In genomic region chr2:42182654-42183308, GRCh38 we compare ENCODE assay signal across 2 cellular contexts.
TF ChIP-seq lines count a peak whose summit lies in the region.

No MANE protein-coding gene starts in this region.

TF ChIP-seq in GM23338, 12 proteins besides CTCF, POLR2A, EP300 and RAD21:
- no peak for TF ChIP-seq NANOG (IDR thresholded peaks at IDR 0.05; ENCODE audit: borderline replicate concordance)
- no peak for TF ChIP-seq ZNF114 (CRISPR knock-in tag; IDR thresholded peaks at IDR 0.05)
- TF ChIP-seq JUNB (IDR thresholded peaks at IDR 0.05; ENCODE audit: unreplicated experiment), result no peak
- no peak for TF ChIP-seq CREB1 (CRISPR knock-in tag; IDR thresholded peaks at IDR 0.05; ENCODE audit: low read depth)
- TF ChIP-seq ZNF462 (CRISPR knock-in tag; IDR thresholded peaks at IDR 0.05), result no peak
- TF ChIP-seq REST (IDR thresholded peaks at IDR 0.05; ENCODE audit: unreplicated experiment), result no peak
- TF ChIP-seq POLR2AphosphoS5 (IDR thresholded peaks at IDR 0.05; ENCODE audit: low read depth), result no peak
- TF ChIP-seq ETS1 (IDR thresholded peaks at IDR 0.05), result no peak
- no peak for TF ChIP-seq EZH2phosphoT487 (IDR thresholded peaks at IDR 0.05; ENCODE audit: unreplicated experiment)
- no peak for TF ChIP-seq EZH2 (IDR thresholded peaks at IDR 0.05; ENCODE audit: low read depth, unreplicated experiment)
- TF ChIP-seq STAT1 (IDR thresholded peaks at IDR 0.05; ENCODE audit: unreplicated experiment), result no peak
- no peak for TF ChIP-seq ZNF331 (CRISPR knock-in tag; IDR thresholded peaks at IDR 0.05; ENCODE audit: low read depth)

TF ChIP-seq in WTC11, 78 proteins besides CTCF, POLR2A, EP300 and RAD21:
- TF ChIP-seq IRF1 (CRISPR knock-in tag; IDR thresholded peaks at IDR 0.05), result no peak
- no peak for TF ChIP-seq RORB (CRISPR knock-in tag; IDR thresholded peaks at IDR 0.05)
- TF ChIP-seq STAT6 (CRISPR knock-in tag; conservative IDR thresholded peaks at IDR 0.05; ENCODE audit: low read depth), result no peak
- TF ChIP-seq NR3C1 (CRISPR knock-in tag; conservative IDR thresholded peaks at IDR 0.05; ENCODE audit: low read depth), result no peak
- TF ChIP-seq USF2 (CRISPR knock-in tag; IDR thresholded peaks at IDR 0.05), result no peak
- TF ChIP-seq PRDM15 (CRISPR knock-in tag; IDR thresholded peaks at IDR 0.05), result no peak
- no peak for TF ChIP-seq GTF2I (CRISPR knock-in tag; conservative IDR thresholded peaks at IDR 0.05)
- TF ChIP-seq ZNF425 (CRISPR knock-in tag; conservative IDR thresholded peaks at IDR 0.05), result no peak
- TF ChIP-seq ZNF396 (CRISPR knock-in tag; IDR thresholded peaks at IDR 0.05; ENCODE audit: borderline replicate concordance), result no peak
- TF ChIP-seq FOXK1 (CRISPR knock-in tag; IDR thresholded peaks at IDR 0.05), result no peak
- TF ChIP-seq ZNF532 (CRISPR knock-in tag; IDR thresholded peaks at IDR 0.05; ENCODE audit: borderline replicate concordance), result no peak
- TF ChIP-seq ETV6 (CRISPR knock-in tag; IDR thresholded peaks at IDR 0.05), result no peak
- no peak for TF ChIP-seq NFATC4 (CRISPR knock-in tag; IDR thresholded peaks at IDR 0.05)
- no peak for TF ChIP-seq FOXJ3 (CRISPR knock-in tag; IDR thresholded peaks at IDR 0.05; ENCODE audit: borderline replicate concordance)
- no peak for TF ChIP-seq FOXP4 (CRISPR knock-in tag; IDR thresholded peaks at IDR 0.05)
TF ChIP-seq in WTC11: peak in this region for 0.
